Comparison of ENCODE assay signal across 17 cellular contexts in the genomic region with DNA sequence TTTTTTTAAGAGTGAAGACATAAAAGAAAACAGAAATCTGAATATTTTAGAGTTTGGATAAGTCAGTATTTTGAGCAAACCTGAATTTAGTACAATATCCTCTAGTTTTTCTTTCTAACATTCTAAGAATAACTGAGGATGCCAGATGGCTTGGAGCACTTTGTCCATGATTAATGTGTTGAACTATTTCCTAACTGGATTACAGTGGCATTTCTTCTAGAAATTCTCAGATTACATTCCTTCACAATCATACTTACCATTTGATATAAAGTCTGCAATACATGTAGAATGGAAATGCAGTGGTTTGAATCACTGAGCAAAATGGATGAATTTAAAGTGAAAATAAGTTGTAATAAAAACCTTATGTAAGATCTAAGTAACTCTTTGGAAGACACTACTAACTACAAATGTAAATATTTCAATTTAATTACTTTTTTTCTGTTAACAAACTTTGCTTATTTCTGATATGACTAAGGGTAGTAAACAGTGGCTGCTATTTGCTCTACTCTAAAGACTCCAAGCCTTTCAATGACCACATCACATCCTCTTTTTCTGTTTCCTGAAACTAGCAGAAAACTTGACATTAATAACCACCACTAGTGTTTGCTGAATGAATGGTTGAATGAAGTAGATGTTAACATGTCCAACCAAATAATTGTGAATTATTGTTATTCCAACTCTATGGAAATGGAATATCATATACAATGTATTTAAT.
DNase-seq lines count a peak whose midpoint lies in the region; ATAC-seq and TF ChIP-seq lines count a peak whose summit lies in the region.
"Had no signal": no experiment of that assay in that cellular context is flagged by ENCODE, and none has a peak within 500 bp of the region (broad histone marks: within the 10 kb centered on the region; RNA-seq: fewer than 3 reads in every experiment).

No MANE protein-coding gene starts in this region.

- DNase-seq in AG09319 (ENCODE audit: extremely low read depth, low read depth) (peak; percentile 50), astrocyte of the cerebellum (ENCODE audit: low read depth) (peak; percentile 11), foreskin fibroblast (peak; percentile 47 to 78), midbrain (lab: John Stamatoyannopoulos, UW) (no peak), iPS-NIHi11 (ENCODE audit: low spot score) (no peak)
- DNase-seq in activated CD8-positive, alpha-beta memory T cell treated with anti-CD3 and anti-CD28 coated beads, Interleukin-2, amount 50 U/mL, for 48 hours = no peak
- DNase-seq: activated CD4-positive, alpha-beta T cell treated with anti-CD3 and anti-CD28 coated beads, Interleukin-2, amount 50 U/mL, for 48 hours; activated T-cell treated with anti-CD3 and anti-CD28 coated beads, Interleukin-2, amount 50 U/mL, for 24 hours; cortex of kidney; NCI-H774; stimulated activated CD4-positive, alpha-beta T cell treated with anti-CD3 and anti-CD28 coated beads, Interleukin-4, amount 100 ng/mL, for 4 hours; testis had no signal

- H3K4me3 ChIP-seq in astrocyte of the cerebellum (ENCODE audit: low read depth, low read length) = no peak overlapping the region
- no peak overlapping the region for H3K4me3 ChIP-seq in foreskin fibroblast (ENCODE audit: low read depth in 1 of 2, low read length in 2 of 2)
- H3K4me3 ChIP-seq: K562, SK-N-MC, skin epidermis, testis had no signal

- ATAC-seq in HG03159 (IDR thresholded peaks at IDR 0.05; ENCODE audit: unreplicated experiment) = peak; percentile 51
- ATAC-seq in GM21786 (IDR thresholded peaks at IDR 0.05; ENCODE audit: unreplicated experiment) = no peak
- ATAC-seq: K562 had no signal

- in situ Hi-C loops in astrocyte of the cerebellum (cut with HindIII; ENCODE audit: low sequenced_read_pairs) = no loop called here

- TF ChIP-seq CTCF in AG09319 (IDR thresholded peaks at IDR 0.05; ENCODE audit: low read depth, low read length) (no peak), astrocyte of the cerebellum (IDR thresholded peaks at IDR 0.05; ENCODE audit: low read depth, low read length, missing control alignments) (no peak), foreskin fibroblast (IDR thresholded peaks at IDR 0.05; ENCODE audit: low read depth, low read length) (no peak)

Comparison
In these comparisons a context has a peak if more than half of its experiments do, and no peak if none do; other contexts are left out.
1. DNase-seq: peak in AG09319 (single experiment), astrocyte of the cerebellum (single experiment) and foreskin fibroblast (2 of 2); none in midbrain (single experiment), iPS-NIHi11 (single experiment) and activated CD8-positive, alpha-beta memory T cell treated with anti-CD3 and anti-CD28 coated beads, Interleukin-2, amount 50 U/mL, for 48 hours (single experiment).